ENCODE assay signal across 1 cellular context in the genomic region with DNA sequence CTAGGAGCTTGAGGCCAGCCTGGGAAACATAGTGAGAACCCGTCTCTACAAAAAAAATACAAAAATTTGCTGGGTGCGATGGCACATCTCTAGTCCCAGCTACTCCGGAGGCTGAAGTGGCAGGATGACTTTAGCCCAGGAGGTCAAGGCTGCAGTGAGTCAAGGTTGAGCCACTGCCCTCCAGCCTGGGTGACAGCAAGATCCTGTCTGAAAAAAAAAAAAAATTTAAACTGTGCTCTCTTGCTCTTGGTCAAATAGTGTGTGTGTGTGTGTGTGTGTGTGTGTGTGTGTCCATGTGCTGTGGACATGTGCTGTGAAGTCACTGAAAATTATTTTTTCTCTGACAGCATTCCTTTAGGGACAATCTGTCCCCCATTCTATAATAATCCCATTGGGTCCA.
A peak's percentile ranks its signal among the peaks of the same experiment; 100 is the strongest.
TF ChIP-seq lines count a peak whose summit lies in the region.

No MANE protein-coding gene starts in this region.

TF ChIP-seq in HepG2, 621 proteins besides CTCF, POLR2A, EP300 and RAD21 (continued from another document and continues in another):
- TF ChIP-seq, protein P1, sequence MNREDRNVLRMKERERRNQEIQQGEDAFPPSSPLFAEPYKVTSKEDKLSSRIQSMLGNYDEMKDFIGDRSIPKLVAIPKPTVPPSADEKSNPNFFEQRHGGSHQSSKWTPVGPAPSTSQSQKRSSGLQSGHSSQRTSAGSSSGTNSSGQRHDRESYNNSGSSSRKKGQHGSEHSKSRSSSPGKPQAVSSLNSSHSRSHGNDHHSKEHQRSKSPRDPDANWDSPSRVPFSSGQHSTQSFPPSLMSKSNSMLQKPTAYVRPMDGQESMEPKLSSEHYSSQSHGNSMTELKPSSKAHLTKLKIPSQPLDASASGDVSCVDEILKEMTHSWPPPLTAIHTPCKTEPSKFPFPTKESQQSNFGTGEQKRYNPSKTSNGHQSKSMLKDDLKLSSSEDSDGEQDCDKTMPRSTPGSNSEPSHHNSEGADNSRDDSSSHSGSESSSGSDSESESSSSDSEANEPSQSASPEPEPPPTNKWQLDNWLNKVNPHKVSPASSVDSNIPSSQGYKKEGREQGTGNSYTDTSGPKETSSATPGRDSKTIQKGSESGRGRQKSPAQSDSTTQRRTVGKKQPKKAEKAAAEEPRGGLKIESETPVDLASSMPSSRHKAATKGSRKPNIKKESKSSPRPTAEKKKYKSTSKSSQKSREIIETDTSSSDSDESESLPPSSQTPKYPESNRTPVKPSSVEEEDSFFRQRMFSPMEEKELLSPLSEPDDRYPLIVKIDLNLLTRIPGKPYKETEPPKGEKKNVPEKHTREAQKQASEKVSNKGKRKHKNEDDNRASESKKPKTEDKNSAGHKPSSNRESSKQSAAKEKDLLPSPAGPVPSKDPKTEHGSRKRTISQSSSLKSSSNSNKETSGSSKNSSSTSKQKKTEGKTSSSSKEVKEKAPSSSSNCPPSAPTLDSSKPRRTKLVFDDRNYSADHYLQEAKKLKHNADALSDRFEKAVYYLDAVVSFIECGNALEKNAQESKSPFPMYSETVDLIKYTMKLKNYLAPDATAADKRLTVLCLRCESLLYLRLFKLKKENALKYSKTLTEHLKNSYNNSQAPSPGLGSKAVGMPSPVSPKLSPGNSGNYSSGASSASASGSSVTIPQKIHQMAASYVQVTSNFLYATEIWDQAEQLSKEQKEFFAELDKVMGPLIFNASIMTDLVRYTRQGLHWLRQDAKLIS (CRISPR knock-in tag; IDR thresholded peaks at IDR 0.05): no peak
- TF ChIP-seq NR3C1 (CRISPR knock-in tag; IDR thresholded peaks at IDR 0.05): no peak
- no peak for TF ChIP-seq NCOA2 (CRISPR knock-in tag; IDR thresholded peaks at IDR 0.05)
- TF ChIP-seq, protein P2, sequence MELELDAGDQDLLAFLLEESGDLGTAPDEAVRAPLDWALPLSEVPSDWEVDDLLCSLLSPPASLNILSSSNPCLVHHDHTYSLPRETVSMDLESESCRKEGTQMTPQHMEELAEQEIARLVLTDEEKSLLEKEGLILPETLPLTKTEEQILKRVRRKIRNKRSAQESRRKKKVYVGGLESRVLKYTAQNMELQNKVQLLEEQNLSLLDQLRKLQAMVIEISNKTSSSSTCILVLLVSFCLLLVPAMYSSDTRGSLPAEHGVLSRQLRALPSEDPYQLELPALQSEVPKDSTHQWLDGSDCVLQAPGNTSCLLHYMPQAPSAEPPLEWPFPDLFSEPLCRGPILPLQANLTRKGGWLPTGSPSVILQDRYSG (CRISPR knock-in tag; IDR thresholded peaks at IDR 0.05): no peak
- TF ChIP-seq ZNF441 (CRISPR knock-in tag; IDR thresholded peaks at IDR 0.05; ENCODE audit: borderline replicate concordance): no peak
- TF ChIP-seq HOXD1 (CRISPR knock-in tag; IDR thresholded peaks at IDR 0.05): no peak
- no peak for TF ChIP-seq ZNF12 (CRISPR knock-in tag; IDR thresholded peaks at IDR 0.05)
- TF ChIP-seq RARA (CRISPR knock-in tag; IDR thresholded peaks at IDR 0.05): peak; percentile 92
- no peak for TF ChIP-seq IKZF1 (IDR thresholded peaks at IDR 0.05)
- TF ChIP-seq, protein P3, sequence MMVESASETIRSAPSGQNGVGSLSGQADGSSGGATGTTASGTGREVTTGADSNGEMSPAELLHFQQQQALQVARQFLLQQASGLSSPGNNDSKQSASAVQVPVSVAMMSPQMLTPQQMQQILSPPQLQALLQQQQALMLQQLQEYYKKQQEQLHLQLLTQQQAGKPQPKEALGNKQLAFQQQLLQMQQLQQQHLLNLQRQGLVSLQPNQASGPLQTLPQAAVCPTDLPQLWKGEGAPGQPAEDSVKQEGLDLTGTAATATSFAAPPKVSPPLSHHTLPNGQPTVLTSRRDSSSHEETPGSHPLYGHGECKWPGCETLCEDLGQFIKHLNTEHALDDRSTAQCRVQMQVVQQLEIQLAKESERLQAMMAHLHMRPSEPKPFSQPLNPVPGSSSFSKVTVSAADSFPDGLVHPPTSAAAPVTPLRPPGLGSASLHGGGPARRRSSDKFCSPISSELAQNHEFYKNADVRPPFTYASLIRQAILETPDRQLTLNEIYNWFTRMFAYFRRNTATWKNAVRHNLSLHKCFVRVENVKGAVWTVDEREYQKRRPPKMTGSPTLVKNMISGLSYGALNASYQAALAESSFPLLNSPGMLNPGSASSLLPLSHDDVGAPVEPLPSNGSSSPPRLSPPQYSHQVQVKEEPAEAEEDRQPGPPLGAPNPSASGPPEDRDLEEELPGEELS (CRISPR knock-in tag; IDR thresholded peaks at IDR 0.05): peak; percentile 11; the same call in 1 of the 2 replicates
- TF ChIP-seq ERF (CRISPR knock-in tag; IDR thresholded peaks at IDR 0.05): no peak
- TF ChIP-seq ZNF274 (CRISPR knock-in tag; IDR thresholded peaks at IDR 0.05): no peak
- TF ChIP-seq, protein P4, sequence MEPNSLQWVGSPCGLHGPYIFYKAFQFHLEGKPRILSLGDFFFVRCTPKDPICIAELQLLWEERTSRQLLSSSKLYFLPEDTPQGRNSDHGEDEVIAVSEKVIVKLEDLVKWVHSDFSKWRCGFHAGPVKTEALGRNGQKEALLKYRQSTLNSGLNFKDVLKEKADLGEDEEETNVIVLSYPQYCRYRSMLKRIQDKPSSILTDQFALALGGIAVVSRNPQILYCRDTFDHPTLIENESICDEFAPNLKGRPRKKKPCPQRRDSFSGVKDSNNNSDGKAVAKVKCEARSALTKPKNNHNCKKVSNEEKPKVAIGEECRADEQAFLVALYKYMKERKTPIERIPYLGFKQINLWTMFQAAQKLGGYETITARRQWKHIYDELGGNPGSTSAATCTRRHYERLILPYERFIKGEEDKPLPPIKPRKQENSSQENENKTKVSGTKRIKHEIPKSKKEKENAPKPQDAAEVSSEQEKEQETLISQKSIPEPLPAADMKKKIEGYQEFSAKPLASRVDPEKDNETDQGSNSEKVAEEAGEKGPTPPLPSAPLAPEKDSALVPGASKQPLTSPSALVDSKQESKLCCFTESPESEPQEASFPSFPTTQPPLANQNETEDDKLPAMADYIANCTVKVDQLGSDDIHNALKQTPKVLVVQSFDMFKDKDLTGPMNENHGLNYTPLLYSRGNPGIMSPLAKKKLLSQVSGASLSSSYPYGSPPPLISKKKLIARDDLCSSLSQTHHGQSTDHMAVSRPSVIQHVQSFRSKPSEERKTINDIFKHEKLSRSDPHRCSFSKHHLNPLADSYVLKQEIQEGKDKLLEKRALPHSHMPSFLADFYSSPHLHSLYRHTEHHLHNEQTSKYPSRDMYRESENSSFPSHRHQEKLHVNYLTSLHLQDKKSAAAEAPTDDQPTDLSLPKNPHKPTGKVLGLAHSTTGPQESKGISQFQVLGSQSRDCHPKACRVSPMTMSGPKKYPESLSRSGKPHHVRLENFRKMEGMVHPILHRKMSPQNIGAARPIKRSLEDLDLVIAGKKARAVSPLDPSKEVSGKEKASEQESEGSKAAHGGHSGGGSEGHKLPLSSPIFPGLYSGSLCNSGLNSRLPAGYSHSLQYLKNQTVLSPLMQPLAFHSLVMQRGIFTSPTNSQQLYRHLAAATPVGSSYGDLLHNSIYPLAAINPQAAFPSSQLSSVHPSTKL (CRISPR knock-in tag; IDR thresholded peaks at IDR 0.05): peak; percentile 57
- peak; percentile 52; the same call in 1 of the 2 replicates for TF ChIP-seq MEIS1 (CRISPR knock-in tag; IDR thresholded peaks at IDR 0.05; ENCODE audit: borderline replicate concordance)
- 0 out of 2 replicates have a peak, but pooled peaks have one; percentile 31 for TF ChIP-seq ZMYM2 (CRISPR knock-in tag; IDR thresholded peaks at IDR 0.05)
- TF ChIP-seq, protein P5, sequence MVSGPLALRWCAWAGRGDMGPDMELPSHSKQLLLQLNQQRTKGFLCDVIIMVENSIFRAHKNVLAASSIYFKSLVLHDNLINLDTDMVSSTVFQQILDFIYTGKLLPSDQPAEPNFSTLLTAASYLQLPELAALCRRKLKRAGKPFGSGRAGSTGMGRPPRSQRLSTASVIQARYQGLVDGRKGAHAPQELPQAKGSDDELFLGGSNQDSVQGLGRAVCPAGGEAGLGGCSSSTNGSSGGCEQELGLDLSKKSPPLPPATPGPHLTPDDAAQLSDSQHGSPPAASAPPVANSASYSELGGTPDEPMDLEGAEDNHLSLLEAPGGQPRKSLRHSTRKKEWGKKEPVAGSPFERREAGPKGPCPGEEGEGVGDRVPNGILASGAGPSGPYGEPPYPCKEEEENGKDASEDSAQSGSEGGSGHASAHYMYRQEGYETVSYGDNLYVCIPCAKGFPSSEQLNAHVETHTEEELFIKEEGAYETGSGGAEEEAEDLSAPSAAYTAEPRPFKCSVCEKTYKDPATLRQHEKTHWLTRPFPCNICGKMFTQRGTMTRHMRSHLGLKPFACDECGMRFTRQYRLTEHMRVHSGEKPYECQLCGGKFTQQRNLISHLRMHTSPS (CRISPR knock-in tag; IDR thresholded peaks at IDR 0.05; ENCODE audit: low read depth): peak; percentile 57; the same call in 1 of the 2 replicates
- no peak for TF ChIP-seq TBP (CRISPR knock-in tag; IDR thresholded peaks at IDR 0.05)
- no peak for TF ChIP-seq NBN (conservative IDR thresholded peaks at IDR 0.05)
- TF ChIP-seq ZFP62 (CRISPR knock-in tag; IDR thresholded peaks at IDR 0.05): no peak
- 0 out of 2 replicates have a peak, but pooled peaks have one; percentile 46 for TF ChIP-seq MEF2D (CRISPR knock-in tag; IDR thresholded peaks at IDR 0.05)
- TF ChIP-seq GABPA (IDR thresholded peaks at IDR 0.05; ENCODE audit: low read depth, low read length): no peak
- TF ChIP-seq GABPA (CRISPR knock-in tag; IDR thresholded peaks at IDR 0.05; ENCODE audit: low read depth): 0 out of 2 replicates have a peak, but pooled peaks have one; percentile 32
- TF ChIP-seq SAP130 (CRISPR knock-in tag; IDR thresholded peaks at IDR 0.05; ENCODE audit: low read depth): peak; percentile 25; the same call in 1 of the 2 replicates
- peak; percentile 87 for TF ChIP-seq ESRRA (CRISPR knock-in tag; IDR thresholded peaks at IDR 0.05; ENCODE audit: low read depth)
- TF ChIP-seq FLYWCH1 (CRISPR knock-in tag; IDR thresholded peaks at IDR 0.05): no peak
- no peak for TF ChIP-seq ZEB1 (IDR thresholded peaks at IDR 0.05; ENCODE audit: insufficient replicate concordance, low read depth)
- TF ChIP-seq, protein P6, sequence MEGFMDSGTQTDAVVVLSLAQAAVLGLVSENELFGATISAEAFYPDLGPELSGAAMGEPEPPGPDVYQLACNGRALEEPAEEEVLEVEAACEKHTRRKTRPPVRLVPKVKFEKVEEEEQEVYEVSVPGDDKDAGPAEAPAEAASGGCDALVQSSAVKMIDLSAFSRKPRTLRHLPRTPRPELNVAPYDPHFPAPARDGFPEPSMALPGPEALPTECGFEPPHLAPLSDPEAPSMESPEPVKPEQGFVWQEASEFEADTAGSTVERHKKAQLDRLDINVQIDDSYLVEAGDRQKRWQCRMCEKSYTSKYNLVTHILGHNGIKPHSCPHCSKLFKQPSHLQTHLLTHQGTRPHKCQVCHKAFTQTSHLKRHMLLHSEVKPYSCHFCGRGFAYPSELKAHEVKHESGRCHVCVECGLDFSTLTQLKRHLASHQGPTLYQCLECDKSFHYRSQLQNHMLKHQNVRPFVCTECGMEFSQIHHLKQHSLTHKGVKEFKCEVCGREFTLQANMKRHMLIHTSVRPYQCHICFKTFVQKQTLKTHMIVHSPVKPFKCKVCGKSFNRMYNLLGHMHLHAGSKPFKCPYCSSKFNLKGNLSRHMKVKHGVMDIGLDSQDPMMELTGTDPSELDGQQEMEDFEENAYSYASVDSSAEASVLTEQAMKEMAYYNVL (CRISPR knock-in tag; IDR thresholded peaks at IDR 0.05; ENCODE audit: borderline replicate concordance): 0 out of 2 replicates have a peak, but pooled peaks have one; percentile 6
- no peak for TF ChIP-seq RAD51 (IDR thresholded peaks at IDR 0.05; ENCODE audit: borderline replicate concordance)
- TF ChIP-seq, protein P7, sequence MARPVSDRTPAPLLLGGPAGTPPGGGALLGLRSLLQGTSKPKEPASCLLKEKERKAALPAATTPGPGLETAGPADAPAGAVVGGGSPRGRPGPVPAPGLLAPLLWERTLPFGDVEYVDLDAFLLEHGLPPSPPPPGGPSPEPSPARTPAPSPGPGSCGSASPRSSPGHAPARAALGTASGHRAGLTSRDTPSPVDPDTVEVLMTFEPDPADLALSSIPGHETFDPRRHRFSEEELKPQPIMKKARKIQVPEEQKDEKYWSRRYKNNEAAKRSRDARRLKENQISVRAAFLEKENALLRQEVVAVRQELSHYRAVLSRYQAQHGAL (CRISPR knock-in tag; IDR thresholded peaks at IDR 0.05; ENCODE audit: not compliant biosample characterization): no peak
- peak; percentile 45; the same call in 1 of the 2 replicates for TF ChIP-seq NR2C2 (CRISPR knock-in tag; IDR thresholded peaks at IDR 0.05; ENCODE audit: borderline replicate concordance)
- peak; percentile 35; the same call in 1 of the 2 replicates for TF ChIP-seq CREM (IDR thresholded peaks at IDR 0.05)
- no peak for TF ChIP-seq CREM (CRISPR knock-in tag; IDR thresholded peaks at IDR 0.05)
- TF ChIP-seq ZNF672 (CRISPR knock-in tag; IDR thresholded peaks at IDR 0.05): no peak
- TF ChIP-seq CEBPG (CRISPR knock-in tag; IDR thresholded peaks at IDR 0.05): no peak
- no peak for TF ChIP-seq CREB1 (IDR thresholded peaks at IDR 0.05)
- TF ChIP-seq CREB1 (CRISPR knock-in tag; IDR thresholded peaks at IDR 0.05): no peak
- TF ChIP-seq TRIM24 (CRISPR knock-in tag; IDR thresholded peaks at IDR 0.05): no peak
- TF ChIP-seq ZNF615 (CRISPR knock-in tag; IDR thresholded peaks at IDR 0.05; ENCODE audit: borderline replicate concordance): no peak
- TF ChIP-seq TCF7 (IDR thresholded peaks at IDR 0.05; ENCODE audit: low read depth): no peak
- no peak for TF ChIP-seq SMAD1 (CRISPR knock-in tag; IDR thresholded peaks at IDR 0.05; ENCODE audit: borderline replicate concordance, low read depth)
- TF ChIP-seq, protein P8, sequence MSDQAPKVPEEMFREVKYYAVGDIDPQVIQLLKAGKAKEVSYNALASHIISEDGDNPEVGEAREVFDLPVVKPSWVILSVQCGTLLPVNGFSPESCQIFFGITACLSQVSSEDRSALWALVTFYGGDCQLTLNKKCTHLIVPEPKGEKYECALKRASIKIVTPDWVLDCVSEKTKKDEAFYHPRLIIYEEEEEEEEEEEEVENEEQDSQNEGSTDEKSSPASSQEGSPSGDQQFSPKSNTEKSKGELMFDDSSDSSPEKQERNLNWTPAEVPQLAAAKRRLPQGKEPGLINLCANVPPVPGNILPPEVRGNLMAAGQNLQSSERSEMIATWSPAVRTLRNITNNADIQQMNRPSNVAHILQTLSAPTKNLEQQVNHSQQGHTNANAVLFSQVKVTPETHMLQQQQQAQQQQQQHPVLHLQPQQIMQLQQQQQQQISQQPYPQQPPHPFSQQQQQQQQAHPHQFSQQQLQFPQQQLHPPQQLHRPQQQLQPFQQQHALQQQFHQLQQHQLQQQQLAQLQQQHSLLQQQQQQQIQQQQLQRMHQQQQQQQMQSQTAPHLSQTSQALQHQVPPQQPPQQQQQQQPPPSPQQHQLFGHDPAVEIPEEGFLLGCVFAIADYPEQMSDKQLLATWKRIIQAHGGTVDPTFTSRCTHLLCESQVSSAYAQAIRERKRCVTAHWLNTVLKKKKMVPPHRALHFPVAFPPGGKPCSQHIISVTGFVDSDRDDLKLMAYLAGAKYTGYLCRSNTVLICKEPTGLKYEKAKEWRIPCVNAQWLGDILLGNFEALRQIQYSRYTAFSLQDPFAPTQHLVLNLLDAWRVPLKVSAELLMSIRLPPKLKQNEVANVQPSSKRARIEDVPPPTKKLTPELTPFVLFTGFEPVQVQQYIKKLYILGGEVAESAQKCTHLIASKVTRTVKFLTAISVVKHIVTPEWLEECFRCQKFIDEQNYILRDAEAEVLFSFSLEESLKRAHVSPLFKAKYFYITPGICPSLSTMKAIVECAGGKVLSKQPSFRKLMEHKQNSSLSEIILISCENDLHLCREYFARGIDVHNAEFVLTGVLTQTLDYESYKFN (CRISPR knock-in tag; conservative IDR thresholded peaks at IDR 0.05): peak; percentile 57
- TF ChIP-seq ZNF44 (CRISPR knock-in tag; IDR thresholded peaks at IDR 0.05): no peak
- TF ChIP-seq ZNF720 (CRISPR knock-in tag; IDR thresholded peaks at IDR 0.05): no peak
